19 cellular contexts compared by ENCODE assay signal in genomic region chr1:245704765-245705164, GRCh38.
DNase-seq lines count a peak whose midpoint lies in the region; ATAC-seq and TF ChIP-seq lines count a peak whose summit lies in the region.
"Had no signal": no experiment of that assay in that cellular context is flagged by ENCODE, and none has a peak within 500 bp of the region (broad histone marks: within the 10 kb centered on the region; RNA-seq: fewer than 3 reads in every experiment).

No MANE protein-coding gene starts in this region.

- H3K4me3 ChIP-seq in MG63, result no peak overlapping the region
- H3K4me3 ChIP-seq in mammary epithelial cell (replicated peaks in 1 of 3; ENCODE audit: insufficient read depth in 1 of 3, low read depth in 2 of 3, low read length in 3 of 3), result no peak overlapping the region
- H3K4me3 ChIP-seq: right atrium auricular region, testis had no signal

- DNase-seq in ELR (ENCODE audit: low read depth) (peak; percentile 71), MG63 (peak; percentile 71), mammary epithelial cell (peak; percentile 48), myocyte (ENCODE audit: low read depth) (peak; percentile 17), GOT3 (lab: John Stamatoyannopoulos, UW) (no peak), NCI-H446 (lab: John Stamatoyannopoulos, UW) (no peak)
- DNase-seq: activated CD4-positive, alpha-beta T cell treated with anti-CD3 and anti-CD28 coated beads, Interleukin-2, amount 50 U/mL, for 48 hours; activated naive CD8-positive, alpha-beta T cell treated with anti-CD3 and anti-CD28 coated beads for 36 hours; activated T-cell treated with anti-CD3 and anti-CD28 coated beads, Interleukin-2, amount 50 U/mL, for 24 hours; C1 segment of cervical spinal cord; cerebellar nuclear complex; DMS79 treated with DMSO at 0.1 percent for 48 hours; mesenchymal stem cell; NCI-H1105; NCI-H2227 treated with DMSO at 0.1 percent for 48 hours; testis had no signal

- 41% methylated on average over 7 of the region's 7 CpGs for WGBS in mammary epithelial cell (ENCODE audit: low coverage, missing lambda C conversion rate)

- CTCF ChIA-PET in mammary epithelial cell (lab: Charles Lee; ENCODE audit: low non-redundant PET), result no interaction called here

- no peak overlapping the region for H3K9ac ChIP-seq in mammary epithelial cell (ENCODE audit: insufficient read depth, low read length)

- BruUV-seq in mammary epithelial cell (replicated peaks; lab: Mats Ljungman, UMichigan), result no TSS peak

- dilution Hi-C loops in mammary epithelial cell (cut with HindIII; ENCODE audit: low sequenced_read_pairs), result no loop called here

- in situ Hi-C loops in mammary epithelial cell (cut with MboI; ENCODE audit: low sequenced_read_pairs in 2 of 2), result no loop called here

- ATAC-seq in GM18861 (IDR thresholded peaks at IDR 0.05; ENCODE audit: unreplicated experiment), result no peak
- no peak for ATAC-seq in GM19395 (IDR thresholded peaks at IDR 0.05; ENCODE audit: unreplicated experiment)

- TF ChIP-seq CTCF in mammary epithelial cell (conservative IDR thresholded peaks at IDR 0.05 in 1 of 2, IDR thresholded peaks at IDR 0.05 in 1 of 2; ENCODE audit: extremely low read depth in 1 of 2, insufficient read depth in 1 of 2, low read depth in 1 of 2, low read length in 2 of 2), result no peak

- H3K9me3 ChIP-seq in MG63 (no peaks in the 10 kb centered on the region), mammary epithelial cell (replicated peaks; ENCODE audit: insufficient read depth, low read length) (no peaks in the 10 kb centered on the region)
- H3K9me3 ChIP-seq: right atrium auricular region, testis had no signal

- H3K4me1 ChIP-seq in mammary epithelial cell (ENCODE audit: insufficient read depth, low read length), result peaks cover 6% of the 10 kb centered on the region
- H3K4me1 ChIP-seq: right atrium auricular region, testis had no signal

- H3K4me2 ChIP-seq in mammary epithelial cell (ENCODE audit: insufficient read depth, low read depth, low read length), result no peak overlapping the region

- no peak overlapping the region for H3K27ac ChIP-seq in mammary epithelial cell (ENCODE audit: insufficient read depth, low read depth, low read length)
- H3K27ac ChIP-seq: right atrium auricular region, testis had no signal

- H2AFZ ChIP-seq in mammary epithelial cell (ENCODE audit: low read depth, low read length), result no peak overlapping the region

- H3K36me3 ChIP-seq in MG63, result no peaks in the 10 kb centered on the region
- H3K36me3 ChIP-seq in mammary epithelial cell (ENCODE audit: insufficient read depth, low read length), result no peaks in the 10 kb centered on the region
- H3K36me3 ChIP-seq: right atrium auricular region had no signal

- H3K79me2 ChIP-seq in mammary epithelial cell (ENCODE audit: insufficient read depth, low read length), result no peaks in the 10 kb centered on the region

- intact Hi-C loops in mammary epithelial cell (cut with micrococcal nuclease), result no loop called here

- no peaks in the 10 kb centered on the region for H4K20me1 ChIP-seq in mammary epithelial cell (ENCODE audit: insufficient read depth, low read length)

- H3K27me3 ChIP-seq in MG63 (no peaks in the 10 kb centered on the region), mammary epithelial cell (ENCODE audit: insufficient read depth, low read length) (no peaks in the 10 kb centered on the region)
- H3K27me3 ChIP-seq: right atrium auricular region, testis had no signal

Comparison
In these comparisons a context has a peak if more than half of its experiments do, and no peak if none do; other contexts are left out.
1. DNase-seq: peak in ELR (single experiment), MG63 (single experiment), mammary epithelial cell (single experiment) and myocyte (single experiment); none in GOT3 (single experiment) and NCI-H446 (0 of 2).